In genomic region chr12:124864326-124864752, GRCh38 we compare ENCODE assay signal across 8 cellular contexts. TPM values are rescaled to one million over a fixed set of nuclear protein-coding genes. Genes with fewer than 3 reads are reported as not detected.
DNase-seq lines count a peak whose midpoint lies in the region; ATAC-seq and TF ChIP-seq lines count a peak whose summit lies in the region.

No MANE protein-coding gene starts in this region.

- ATAC-seq in body of pancreas, result no peak
- no peak for ATAC-seq in mucosa of descending colon
- ATAC-seq in GM21528 (IDR thresholded peaks at IDR 0.05; ENCODE audit: low FRiP score, unreplicated experiment), result no peak

- no peak for TF ChIP-seq CTCF in cardiac muscle cell (IDR thresholded peaks at IDR 0.05; ENCODE audit: low read depth, low read length)
- TF ChIP-seq CTCF in right atrium auricular region (IDR thresholded peaks at IDR 0.05), result no peak
- TF ChIP-seq CTCF in body of pancreas (IDR thresholded peaks at IDR 0.05), result no peak
- TF ChIP-seq CTCF in mucosa of descending colon (IDR thresholded peaks at IDR 0.05), result no peak
- no peak for TF ChIP-seq CTCF in uterus (IDR thresholded peaks at IDR 0.05)

- H3K9me3 ChIP-seq in cardiac muscle cell (ENCODE audit: low read depth) (no peaks in the 10 kb centered on the region), right atrium auricular region (no peaks in the 10 kb centered on the region), body of pancreas (no peaks in the 10 kb centered on the region), mucosa of descending colon (no peaks in the 10 kb centered on the region), uterus (no peaks in the 10 kb centered on the region)

- peak overlapping the region; percentile 54 for H3K4me3 ChIP-seq in cardiac muscle cell
- H3K4me3 ChIP-seq in right atrium auricular region, result peak overlapping the region in 1 of 2 donors; percentile 74
- no peak overlapping the region for H3K4me3 ChIP-seq in body of pancreas
- no peak overlapping the region for H3K4me3 ChIP-seq in mucosa of descending colon
- H3K4me3 ChIP-seq in uterus, result peak overlapping the region; percentile 7 to 50

- no peak for DNase-seq in cardiac muscle cell (ENCODE audit: low read depth in 1 of 2, low spot score in 1 of 2)
- no peak for DNase-seq in right atrium auricular region (ENCODE audit: low spot score)
- DNase-seq in body of pancreas, result no peak
- peak in 2 of 3 donors; percentile 29 to 53 for DNase-seq in mucosa of descending colon
- peak in 1 of 2 donors; percentile 27 for DNase-seq in uterus
- DNase-seq in NCI-H1436 treated with DMSO at 0.1 percent for 48 hours (lab: John Stamatoyannopoulos, UW), result no peak
- no peak for DNase-seq in NCI-H748 treated with DMSO at 0.1 percent for 48 hours (lab: John Stamatoyannopoulos, UW)

- TF ChIP-seq POLR2A in body of pancreas (IDR thresholded peaks at IDR 0.05) (no peak), uterus (IDR thresholded peaks at IDR 0.05) (no peak)

- WGBS in body of pancreas, 2 donors, result 76 to 80% methylated on average over 14 of the region's 14 CpGs

- H3K27me3 ChIP-seq in cardiac muscle cell (no peaks in the 10 kb centered on the region), right atrium auricular region (no peaks in the 10 kb centered on the region), body of pancreas (no peaks in the 10 kb centered on the region), uterus (no peaks in the 10 kb centered on the region)

- H3K4me1 ChIP-seq in cardiac muscle cell (ENCODE audit: low read depth), result no peaks in the 10 kb centered on the region
- H3K4me1 ChIP-seq in right atrium auricular region, result peaks cover 0 to 27% of the 10 kb centered on the region in 2 donors
- peaks cover 19% of the 10 kb centered on the region for H3K4me1 ChIP-seq in body of pancreas
- peaks cover 15% of the 10 kb centered on the region for H3K4me1 ChIP-seq in mucosa of descending colon (ENCODE audit: low read depth)
- peaks cover 0 to 8% of the 10 kb centered on the region in 2 donors for H3K4me1 ChIP-seq in uterus

- intact Hi-C loops in body of pancreas (cut with DNase I), result no loop called here
- intact Hi-C loops in mucosa of descending colon (cut with DNase I, micrococcal nuclease), result no loop called here
- intact Hi-C loops in uterus (cut with DNase I; ENCODE audit: low total_unique reads), result no loop called here

- H3K27ac ChIP-seq in cardiac muscle cell, result no peak overlapping the region
- H3K27ac ChIP-seq in right atrium auricular region, result peak overlapping the region in 1 of 2 donors; percentile 73
- H3K27ac ChIP-seq in body of pancreas, result peak overlapping the region in 3 of 4 donors; percentile 29 to 45 (median 29)
- H3K27ac ChIP-seq in uterus, result peak overlapping the region; percentile 33 to 64

- no peaks in the 10 kb centered on the region for H3K36me3 ChIP-seq in cardiac muscle cell
- H3K36me3 ChIP-seq in right atrium auricular region, result no peaks in the 10 kb centered on the region
- H3K36me3 ChIP-seq in body of pancreas (replicated peaks in 1 of 2; ENCODE audit: insufficient read depth in 1 of 2, low read depth in 2 of 2), result no peaks in the 10 kb centered on the region
- no peaks in the 10 kb centered on the region for H3K36me3 ChIP-seq in mucosa of descending colon (ENCODE audit: low read depth)
- no peaks in the 10 kb centered on the region for H3K36me3 ChIP-seq in uterus

RNA-seq across cellular contexts. Expression of gene SCARB1, which starts 0.7 kb away (rescaled TPM):
- total RNA-seq in cardiac muscle cell (37.7 and 37.9 TPM in 2 replicates), right atrium auricular region (10 to 100 TPM; 14.9 to 22.6 TPM), body of pancreas (10 to 100 TPM; 16.5 to 18.9 TPM), mucosa of descending colon (10 to 100 TPM; 23.0 to 55.1 (median 31.2) TPM), uterus (10 to 100 TPM in 2 of 4 donors, 1 to 10 TPM in 2; 2.1 to 37.0 (median 9.6) TPM)
- polyA plus RNA-seq in cardiac muscle cell, result 42.5 and 46.3 TPM in 2 replicates

RNA-seq across cellular contexts. Expression of gene UBC, which starts 50.1 kb away (rescaled TPM):
- total RNA-seq in cardiac muscle cell (831 and 1,139 TPM in 2 replicates), right atrium auricular region (1,000 to 10,000 TPM in 1 of 2 donors, 100 to 1,000 TPM in 1; 938 to 1,145 TPM), body of pancreas (100 to 1,000 TPM; 637 to 675 TPM), mucosa of descending colon (1,000 to 10,000 TPM; 1,242 to 1,563 (median 1,498) TPM), uterus (1,000 to 10,000 TPM in 2 of 4 donors, 100 to 1,000 TPM in 2; 821 to 1,719 (median 1,034) TPM)
- 897 and 1,281 TPM in 2 replicates for polyA plus RNA-seq in cardiac muscle cell

Comparison
In these comparisons a context has a peak if more than half of its experiments do, and no peak if none do; other contexts are left out.
1. DNase-seq: peak in mucosa of descending colon (2 of 3); none in cardiac muscle cell (0 of 2), right atrium auricular region (single experiment), body of pancreas (0 of 4), NCI-H1436 treated with DMSO at 0.1 percent for 48 hours (single experiment) and NCI-H748 treated with DMSO at 0.1 percent for 48 hours (single experiment).
2. H3K4me3 ChIP-seq: peak in cardiac muscle cell (single experiment) and uterus (2 of 2); none in body of pancreas (0 of 2) and mucosa of descending colon (single experiment).